Comparison of ENCODE assay signal across 9 cellular contexts in genomic region chr19:43331435-43332010, GRCh38.
"Had no signal": no experiment of that assay in that cellular context is flagged by ENCODE, and none has a peak within 500 bp of the region (broad histone marks: within the 10 kb centered on the region; RNA-seq: fewer than 3 reads in every experiment).

No MANE protein-coding gene starts in this region.

- DNase-seq: activated CD4-positive, alpha-beta T cell treated with anti-CD3 and anti-CD28 coated beads, Interleukin-2, amount 50 U/mL, for 4 hours; activated gamma-delta T cell; dermis blood vessel endothelial cell; effector memory CD4-positive, alpha-beta T cell; retina; spleen; stimulated activated CD4-positive, alpha-beta T cell treated with anti-CD3 and anti-CD28 coated beads, Interleukin-4, amount 100 ng/mL, for 4 hours; stimulated activated naive B cell treated with anti-CD40 and anti-IgM and Interleukin-4, amounts not matched to agents 10 μg/mL and 1 μg/mL and 100 μg/mL, for 72 hours; upper lobe of left lung had no signal

- ATAC-seq: stimulated activated naive B cell treated with anti-CD40 and anti-IgM and Interleukin-4, amounts not matched to agents 10 μg/mL and 1 μg/mL and 100 μg/mL, for 72 hours had no signal
